Comparison of ENCODE assay signal across 1 cellular context in the genomic region with DNA sequence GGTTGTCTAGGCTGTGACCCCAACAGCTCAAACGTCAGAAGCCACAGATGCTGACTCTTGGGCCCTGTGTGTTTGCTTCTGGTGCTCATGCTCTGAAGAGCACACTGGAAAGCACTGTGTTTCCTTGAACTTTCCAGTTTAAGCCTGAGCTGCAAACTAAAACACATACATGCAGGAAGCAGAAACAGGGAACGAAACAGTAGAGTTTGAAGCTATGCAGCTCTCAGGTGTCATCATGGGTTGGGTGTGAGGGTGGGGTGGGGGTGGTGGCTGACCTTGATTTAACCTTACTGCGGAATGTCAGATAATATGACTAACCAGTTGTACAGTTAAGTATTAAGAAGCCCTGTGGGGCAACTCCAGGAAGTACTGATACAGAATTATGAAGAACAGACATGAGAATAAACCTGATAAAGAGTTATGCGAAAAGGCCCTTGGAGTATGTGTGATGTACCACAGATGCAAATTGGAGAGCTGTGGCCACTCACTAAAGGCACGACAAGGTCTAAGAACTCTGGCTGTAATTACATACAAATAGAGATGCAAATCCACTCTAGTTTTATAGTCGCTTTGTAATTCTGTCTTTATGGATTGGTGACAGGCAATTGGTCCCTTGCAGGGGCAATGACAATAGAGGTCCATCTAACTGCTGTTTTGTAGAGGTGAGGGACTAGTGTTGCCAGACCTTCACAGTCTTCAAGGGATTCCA.
TF ChIP-seq lines count a peak whose summit lies in the region.

No MANE protein-coding gene starts in this region.

TF ChIP-seq in HepG2, 621 proteins besides CTCF, POLR2A, EP300 and RAD21 (continued from another document):
- TF ChIP-seq NR2F6 (IDR thresholded peaks at IDR 0.05) (no peak), NR2F6 (CRISPR knock-in tag; IDR thresholded peaks at IDR 0.05) (no peak)
TF ChIP-seq in HepG2: peak in this region for 0.
